ENCODE assay signal across 8 cellular contexts in the genomic region with DNA sequence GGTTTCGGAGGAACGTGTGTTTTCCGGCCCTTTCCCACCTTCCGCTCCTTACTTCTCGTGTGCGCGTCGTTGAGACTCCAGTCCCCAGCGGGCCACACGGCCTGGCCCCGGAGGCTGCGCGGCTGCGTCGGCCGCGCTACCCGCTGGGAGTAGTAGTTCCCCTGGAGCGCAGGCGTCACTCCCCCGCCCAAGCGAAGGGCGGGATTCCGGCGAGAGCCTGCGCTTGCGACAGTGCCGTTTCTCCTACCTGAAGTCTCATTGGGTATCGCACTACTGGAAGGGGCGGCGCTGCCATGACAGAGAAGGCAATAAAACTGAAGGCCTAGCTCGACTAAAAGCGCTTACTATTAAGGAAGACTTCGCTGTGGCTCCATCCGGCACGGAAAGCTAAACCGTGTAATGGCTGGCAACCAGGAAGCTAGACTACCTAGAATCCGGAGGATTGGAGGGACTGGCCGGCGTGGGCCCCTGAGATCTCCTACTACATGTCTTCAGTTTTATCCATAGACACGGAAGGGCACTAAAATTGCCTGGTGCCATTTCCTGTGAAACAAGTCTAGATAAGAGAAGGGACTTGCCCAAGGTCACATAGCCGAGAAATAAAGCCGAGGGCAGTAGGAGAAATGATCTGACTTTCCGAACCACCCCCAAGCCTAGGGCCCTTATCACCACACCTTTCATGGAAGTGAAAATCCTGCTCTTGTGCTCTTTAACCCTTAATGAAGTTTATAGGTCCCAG. TPM values are rescaled to one million over a fixed set of nuclear protein-coding genes. Genes with fewer than 3 reads are reported as not detected.
A peak's percentile ranks its signal among the peaks of the same experiment; 100 is the strongest.
DNase-seq lines count a peak whose midpoint lies in the region; ATAC-seq and TF ChIP-seq lines count a peak whose summit lies in the region.

No MANE protein-coding gene starts in this region.

- H3K4me3 ChIP-seq in urinary bladder (ENCODE audit: low read depth, low read length) = peak overlapping the region; percentile 82

- H3K9me3 Mint-ChIP-seq in progenitor cell of endocrine pancreas (ENCODE audit: low read depth) = no peaks in the 10 kb centered on the region

- intact Hi-C loops in left ventricle myocardium superior (cut with micrococcal nuclease) = no loop called here

- H3K4me1 Mint-ChIP-seq in T-helper 17 cell (peaks cover 34% of the 10 kb centered on the region), progenitor cell of endocrine pancreas (ENCODE audit: low read depth) (peaks cover 26% of the 10 kb centered on the region)

- DNase-seq in NCI-H1694 treated with DMSO at 0.1 percent for 48 hours (lab: John Stamatoyannopoulos, UW) = peak; percentile 99
- DNase-seq in T-helper 17 cell = peak; percentile 93 to 96 (median 93)
- DNase-seq in left ventricle myocardium superior = peak; percentile 99
- peak; percentile 95 for DNase-seq in progenitor cell of endocrine pancreas (ENCODE audit: low spot score, unreplicated experiment)

- no peaks in the 10 kb centered on the region for H3K9me3 ChIP-seq in T-helper 17 cell (ENCODE audit: control insufficient read depth, low read length, poor library complexity, severe bottlenecking)

- no peaks in the 10 kb centered on the region for H3K27me3 Mint-ChIP-seq in T-helper 17 cell
- H3K27me3 Mint-ChIP-seq in progenitor cell of endocrine pancreas = no peaks in the 10 kb centered on the region

- peak; percentile 56 for ATAC-seq in GM18499 (IDR thresholded peaks at IDR 0.05; ENCODE audit: insufficient read depth, unreplicated experiment)
- peak; percentile 72 for ATAC-seq in HG02938 (IDR thresholded peaks at IDR 0.05; ENCODE audit: unreplicated experiment)
- ATAC-seq in T-helper 17 cell = peak; percentile 85
- peak; percentile 94 for ATAC-seq in left ventricle myocardium superior

- H3K27ac Mint-ChIP-seq in T-helper 17 cell (peak overlapping the region; percentile 98), progenitor cell of endocrine pancreas (peak overlapping the region; percentile 100)

- H3K27ac ChIP-seq in angular gyrus (ENCODE audit: low read depth, low read length) = peak overlapping the region; percentile 98
- H3K27ac ChIP-seq in urinary bladder (ENCODE audit: low read depth) = peak overlapping the region; percentile 97

- WGBS in urinary bladder = under 1% methylated on average over 44 of the region's 44 CpGs

- peaks cover 2% of the 10 kb centered on the region for H3K4me1 ChIP-seq in urinary bladder (ENCODE audit: insufficient read depth)

- peaks cover 2% of the 10 kb centered on the region for H3K36me3 ChIP-seq in urinary bladder (ENCODE audit: insufficient read depth)

- no peak for TF ChIP-seq CTCF in progenitor cell of endocrine pancreas (IDR thresholded peaks at IDR 0.05; ENCODE audit: unreplicated experiment)

- H3K4me3 Mint-ChIP-seq in T-helper 17 cell = peak overlapping the region; percentile 99
- peak overlapping the region; percentile 99 for H3K4me3 Mint-ChIP-seq in progenitor cell of endocrine pancreas (ENCODE audit: low read depth)

- H3K36me3 Mint-ChIP-seq in T-helper 17 cell (ENCODE audit: low read depth) (peaks cover 4% of the 10 kb centered on the region), progenitor cell of endocrine pancreas (ENCODE audit: insufficient read depth) (peaks cover 2% of the 10 kb centered on the region)

RNA-seq across cellular contexts. Expression of gene TMEM69, which starts 0.8 kb away (rescaled TPM):
- total RNA-seq in T-helper 17 cell (10 to 100 TPM; 11.9 to 13.2 TPM), left ventricle myocardium superior (21.7 TPM), progenitor cell of endocrine pancreas (28.1 and 28.8 TPM in 2 replicates), urinary bladder (24.7 TPM)
- 31.5 TPM for polyA plus RNA-seq in urinary bladder

RNA-seq across cellular contexts. Expression of gene GPBP1L1, which starts 0.8 kb away (rescaled TPM):
- total RNA-seq in T-helper 17 cell (100 to 1,000 TPM; 124 to 152 TPM), left ventricle myocardium superior (78.9 TPM), progenitor cell of endocrine pancreas (137 and 153 TPM in 2 replicates), urinary bladder (120 TPM)
- polyA plus RNA-seq in urinary bladder = 55.3 TPM

Comparison
In these comparisons a context has a peak if more than half of its experiments do, and no peak if none do; other contexts are left out.
1. Peak in every context shown above with its lines: DNase-seq, ATAC-seq, H3K4me3 ChIP-seq and H3K27ac ChIP-seq.